Comparison of ENCODE assay signal across 8 cellular contexts in the genomic region with DNA sequence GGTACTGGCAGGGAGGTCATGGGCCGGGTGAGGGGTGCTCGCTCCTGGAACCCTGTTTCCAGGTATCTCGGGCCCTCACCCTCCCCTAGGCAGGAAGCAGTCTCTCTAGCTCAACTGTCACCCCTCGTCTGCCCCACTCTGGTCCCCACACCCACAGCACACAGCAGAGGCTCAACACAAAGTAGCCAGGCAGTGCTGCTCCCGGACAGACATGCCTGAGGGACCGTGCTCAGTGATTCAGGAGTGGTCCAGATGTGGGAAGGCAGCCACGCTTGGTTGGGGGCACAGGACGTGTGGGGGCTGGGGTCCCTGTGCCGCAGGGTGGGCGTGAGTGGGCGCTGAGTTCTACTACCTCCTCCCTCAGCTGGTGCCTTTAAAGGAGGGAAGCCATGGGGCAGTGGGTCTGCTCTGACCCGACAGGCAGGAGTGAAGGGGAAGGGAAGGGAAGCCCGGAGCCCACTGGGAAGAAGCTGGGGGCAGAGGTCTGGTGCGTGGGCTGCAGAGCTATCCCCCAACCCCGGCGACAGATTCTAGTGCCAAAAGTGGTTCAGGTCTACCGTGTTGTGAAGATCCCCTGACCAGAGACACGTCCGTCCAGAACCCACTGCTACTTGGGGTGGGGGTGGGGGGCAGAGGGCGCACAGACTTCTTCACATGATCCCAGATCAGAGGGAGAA. TPM values are rescaled to one million over a fixed set of nuclear protein-coding genes. Genes with fewer than 3 reads are reported as not detected.
A peak's percentile ranks its signal among the peaks of the same experiment; 100 is the strongest.
DNase-seq lines count a peak whose midpoint lies in the region; ATAC-seq and TF ChIP-seq lines count a peak whose summit lies in the region.

No MANE protein-coding gene starts in this region.

- H3K4me1 Mint-ChIP-seq in activated naive CD4-positive, alpha-beta T cell treated with anti-CD3 and anti-CD28 coated beads for 36 hours (ENCODE audit: low read depth) = peaks cover 44% of the 10 kb centered on the region

- no peaks in the 10 kb centered on the region for H3K9me3 Mint-ChIP-seq in activated naive CD4-positive, alpha-beta T cell treated with anti-CD3 and anti-CD28 coated beads for 36 hours

- no peak for TF ChIP-seq POLR2A in transverse colon (IDR thresholded peaks at IDR 0.05)

- H3K27me3 ChIP-seq in ascending aorta (no peaks in the 10 kb centered on the region), transverse colon (no peaks in the 10 kb centered on the region)

- H3K27ac Mint-ChIP-seq in activated naive CD4-positive, alpha-beta T cell treated with anti-CD3 and anti-CD28 coated beads for 36 hours = peak overlapping the region; percentile 84

- intact Hi-C loops in activated naive CD4-positive, alpha-beta T cell treated with anti-CD3 and anti-CD28 coated beads for 36 hours (cut with micrococcal nuclease) = no loop called here
- intact Hi-C loops in ascending aorta (cut with DNase I) = loop anchor here (5.0 kb wide), 1 partner anchor 33 kb away; no protein-coding TSS in a partner anchor
- intact Hi-C loops in transverse colon (cut with DNase I; ENCODE audit: low total_unique reads) = no loop called here

- ATAC-seq in HG03469 (IDR thresholded peaks at IDR 0.05; ENCODE audit: unreplicated experiment) (no peak), HG02970 (IDR thresholded peaks at IDR 0.05; ENCODE audit: low FRiP score, unreplicated experiment) (no peak)

- CTCF ChIA-PET in activated naive CD4-positive, alpha-beta T cell treated with anti-CD3 and anti-CD28 coated beads for 36 hours (lab: Charles Lee) = interaction anchor here (1.4 to 1.5 kb wide), 2 partner anchors 9 to 24 kb away, joined by 3 read pairs; no protein-coding TSS in a partner anchor

- H3K4me1 ChIP-seq in ascending aorta (peaks cover 47 to 55% of the 10 kb centered on the region in 2 donors), mesodermal cell (ENCODE audit: control insufficient read depth, insufficient read depth, low read length, poor library complexity, severe bottlenecking) (peaks cover 45% of the 10 kb centered on the region), transverse colon (peaks cover 61 to 92% (median 71%) of the 10 kb centered on the region in 4 donors)

- no peak for DNase-seq in activated naive CD4-positive, alpha-beta T cell treated with anti-CD3 and anti-CD28 coated beads for 36 hours
- no peak for DNase-seq in activated naive CD4-positive, alpha-beta T cell treated with Interleukin-2 at 50 U/mL for 16 hours
- DNase-seq in ascending aorta (ENCODE audit: low spot score in 2 of 2) = no peak
- DNase-seq in transverse colon = no peak
- no peak for DNase-seq in nucleus accumbens (lab: John Stamatoyannopoulos, UW)

- H3K4me3 ChIP-seq in ascending aorta = no peak overlapping the region
- no peak overlapping the region for H3K4me3 ChIP-seq in mesodermal cell (ENCODE audit: extremely low read depth, insufficient read depth, low read length, poor library complexity, severe bottlenecking)
- no peak overlapping the region for H3K4me3 ChIP-seq in transverse colon

- H3K36me3 Mint-ChIP-seq in activated naive CD4-positive, alpha-beta T cell treated with anti-CD3 and anti-CD28 coated beads for 36 hours (ENCODE audit: low read depth) = peaks cover 24% of the 10 kb centered on the region

- WGBS in mesodermal cell (ENCODE audit: insufficient coverage in 2 of 2), 2 experiments = 95 to 96% methylated on average over 11 to 18 of the region's 20 CpGs
- WGBS in transverse colon (ENCODE audit: low coverage in 1 of 2), 2 donors = 82% methylated on average over 20 of the region's 20 CpGs; no CpG with 5 or more reads in 1 of the 2 donors

- TF ChIP-seq CTCF in ascending aorta (IDR thresholded peaks at IDR 0.05) (no peak), transverse colon (IDR thresholded peaks at IDR 0.05) (no peak)

- in situ Hi-C loops in transverse colon (cut with MboI; ENCODE audit: low pct_ligation_motif_present in 1 of 4, low pct_unique_long_range_greater_than_20kb in 1 of 4, low sequenced_read_pairs in 3 of 4) = no loop called here

- no peak for TF ChIP-seq EP300 in transverse colon (IDR thresholded peaks at IDR 0.05; ENCODE audit: low read depth)

- no peak overlapping the region for H3K4me3 Mint-ChIP-seq in activated naive CD4-positive, alpha-beta T cell treated with anti-CD3 and anti-CD28 coated beads for 36 hours

- no peaks in the 10 kb centered on the region for H3K27me3 Mint-ChIP-seq in activated naive CD4-positive, alpha-beta T cell treated with anti-CD3 and anti-CD28 coated beads for 36 hours (ENCODE audit: low read depth)

- H3K27ac ChIP-seq in ascending aorta (peak overlapping the region; percentile 66 to 77), mesodermal cell (ENCODE audit: low read depth, low read length, severe bottlenecking) (peak overlapping the region; percentile 67), transverse colon (peak overlapping the region; percentile 71 to 85 (median 76))

- H3K36me3 ChIP-seq in ascending aorta (peaks cover 55 to 56% of the 10 kb centered on the region in 2 donors), mesodermal cell (ENCODE audit: control insufficient read depth, insufficient read depth, low read length) (peaks cover 79% of the 10 kb centered on the region), transverse colon (peaks cover 0 to 13% (median 9%) of the 10 kb centered on the region in 4 donors)

- no peaks in the 10 kb centered on the region for H3K9me3 ChIP-seq in ascending aorta
- H3K9me3 ChIP-seq in mesodermal cell (ENCODE audit: control insufficient read depth, low read length) = no peaks in the 10 kb centered on the region
- H3K9me3 ChIP-seq in transverse colon = no peaks in the 10 kb centered on the region

RNA-seq across cellular contexts. Expression of gene SLC16A3, which starts 11.8 kb away (rescaled TPM):
- 10 to 100 TPM; 15.2 to 18.3 TPM for total RNA-seq in activated naive CD4-positive, alpha-beta T cell treated with anti-CD3 and anti-CD28 coated beads for 36 hours
- total RNA-seq in ascending aorta = 253 TPM
- 107 TPM for polyA plus RNA-seq in mesodermal cell (2013, experiment 1 of 2)
- polyA plus RNA-seq in mesodermal cell (2013, experiment 2 of 2) = 93.4 TPM
- 100 to 1,000 TPM in 1 of 4 donors, 10 to 100 TPM in 3; 11.5 to 105 (median 48.9) TPM for total RNA-seq in transverse colon

RNA-seq across cellular contexts. Expression of gene CCDC57, which starts 28.0 kb away (rescaled TPM):
- total RNA-seq in activated naive CD4-positive, alpha-beta T cell treated with anti-CD3 and anti-CD28 coated beads for 36 hours = 10 to 100 TPM; 40.7 to 43.9 TPM
- total RNA-seq in ascending aorta (12.8 TPM), transverse colon (10 to 100 TPM; 23.5 to 87.5 (median 48.3) TPM)
- polyA plus RNA-seq in mesodermal cell (2013, experiment 1 of 2) = 28.8 TPM
- 22.8 TPM for polyA plus RNA-seq in mesodermal cell (2013, experiment 2 of 2)

RNA-seq across cellular contexts. Expression of gene CSNK1D, which starts 32.9 kb away (rescaled TPM):
- 100 to 1,000 TPM in 1 of 2 experiments, 10 to 100 TPM in 1; 99.8 to 100 TPM for total RNA-seq in activated naive CD4-positive, alpha-beta T cell treated with anti-CD3 and anti-CD28 coated beads for 36 hours
- total RNA-seq in ascending aorta (86.8 TPM), transverse colon (100 to 1,000 TPM in 2 of 4 donors, 10 to 100 TPM in 2; 86.0 to 230 (median 148) TPM)
- polyA plus RNA-seq in mesodermal cell (2013, experiment 1 of 2) = 108 TPM
- polyA plus RNA-seq in mesodermal cell (2013, experiment 2 of 2) = 105 TPM
